Comparison of ENCODE assay signal across 8 cellular contexts in genomic region chr17:30290696-30291570, GRCh38. TPM values are rescaled to one million over a fixed set of nuclear protein-coding genes. Genes with fewer than 3 reads are reported as not detected.
DNase-seq lines count a peak whose midpoint lies in the region; ATAC-seq and TF ChIP-seq lines count a peak whose summit lies in the region.

No MANE protein-coding gene starts in this region.

- no peaks in the 10 kb centered on the region for H3K27me3 Mint-ChIP-seq in activated naive CD4-positive, alpha-beta T cell treated with anti-CD3 and anti-CD28 coated beads, Interleukin-2, amount 10 ng/mL, durations not matched to agents 7 days and 5 days

- peak overlapping the region; percentile 91 for H3K4me3 Mint-ChIP-seq in activated naive CD4-positive, alpha-beta T cell treated with anti-CD3 and anti-CD28 coated beads, Interleukin-2, amount 10 ng/mL, durations not matched to agents 7 days and 5 days

- H2AFZ ChIP-seq in PC-9 = peak overlapping the region; percentile 89

- H3K4me2 ChIP-seq in PC-9 = peak overlapping the region; percentile 90

- no peaks in the 10 kb centered on the region for H3K9me3 Mint-ChIP-seq in activated naive CD4-positive, alpha-beta T cell treated with anti-CD3 and anti-CD28 coated beads, Interleukin-2, amount 10 ng/mL, durations not matched to agents 7 days and 5 days

- H3F3A ChIP-seq in PC-9 (ENCODE audit: insufficient read depth, low read depth) = peaks cover 9% of the 10 kb centered on the region; the same call in 1 of the 2 replicates

- peak; percentile 27 for DNase-seq in NCI-H345 (lab: John Stamatoyannopoulos, UW)
- no peak for DNase-seq in NCI-H345 treated with DMSO at 0.1 percent for 48 hours (lab: John Stamatoyannopoulos, UW; ENCODE audit: unreplicated experiment)
- peak; percentile 45 to 51 for DNase-seq in PC-9
- peak; percentile 42 for DNase-seq in activated naive CD4-positive, alpha-beta T cell treated with anti-CD3 and anti-CD28 coated beads, Interleukin-2, amount 10 ng/mL, durations not matched to agents 7 days and 5 days
- DNase-seq in left cardiac atrium = peak; percentile 57
- peak; percentile 28 to 59 for DNase-seq in psoas muscle
- DNase-seq in NCI-H2196 treated with DMSO at 0.1 percent for 48 hours (lab: John Stamatoyannopoulos, UW; ENCODE audit: unreplicated experiment) = no peak

- TF ChIP-seq CTCF in PC-9 (conservative IDR thresholded peaks at IDR 0.05) (no peak), psoas muscle (IDR thresholded peaks at IDR 0.05) (no peak)

- H3K27me3 ChIP-seq in PC-9 (ENCODE audit: insufficient read depth, low read depth) (no peaks in the 10 kb centered on the region), psoas muscle (ENCODE audit: insufficient read depth in 3 of 3, low read length in 2 of 3) (no peaks in the 10 kb centered on the region)

- H3K36me3 ChIP-seq in PC-9 (ENCODE audit: low read depth) = 0 out of 2 replicates have a peak, but pooled peaks cover 7% of the 10 kb centered on the region
- peaks cover 0 to 43% of the 10 kb centered on the region in 2 donors for H3K36me3 ChIP-seq in psoas muscle (ENCODE audit: insufficient read depth in 1 of 2, low read depth in 1 of 2)

- H3K9me3 ChIP-seq in PC-9 (ENCODE audit: insufficient read depth, low read depth) (no peaks in the 10 kb centered on the region), psoas muscle (no peaks in the 10 kb centered on the region)

- 0 out of 2 replicates have a peak, but pooled peaks cover 4% of the 10 kb centered on the region for H4K20me1 ChIP-seq in PC-9 (ENCODE audit: insufficient read depth)

- H3K4me3 ChIP-seq in PC-9 (peak overlapping the region; percentile 66), psoas muscle (peak overlapping the region; percentile 86)

- H3K9me2 ChIP-seq in PC-9 (ENCODE audit: insufficient read depth) = no peaks in the 10 kb centered on the region

- H3K36me3 Mint-ChIP-seq in activated naive CD4-positive, alpha-beta T cell treated with anti-CD3 and anti-CD28 coated beads, Interleukin-2, amount 10 ng/mL, durations not matched to agents 7 days and 5 days = peaks cover 22% of the 10 kb centered on the region

- ATAC-seq in HG03135 (IDR thresholded peaks at IDR 0.05; ENCODE audit: unreplicated experiment) (peak; percentile 43), left cardiac atrium (peak; percentile 48 to 72), psoas muscle (peak; percentile 53 to 80 (median 68))

- WGBS in psoas muscle, 3 donors = 4% methylated on average over 22 of the region's 22 CpGs

- H3K79me2 ChIP-seq in PC-9 (ENCODE audit: low read depth) = peaks cover 12% of the 10 kb centered on the region

- H3K27ac ChIP-seq in PC-9 = no peak overlapping the region
- peak overlapping the region; percentile 64 for H3K27ac ChIP-seq in psoas muscle

- BruUV-seq in PC-9 (replicated peaks; lab: Mats Ljungman, UMichigan) = TSS peak; percentile 53

- peaks cover 21% of the 10 kb centered on the region for H3K4me1 Mint-ChIP-seq in activated naive CD4-positive, alpha-beta T cell treated with anti-CD3 and anti-CD28 coated beads, Interleukin-2, amount 10 ng/mL, durations not matched to agents 7 days and 5 days

- peaks cover 20% of the 10 kb centered on the region for H3K4me1 ChIP-seq in PC-9 (replicated peaks; ENCODE audit: insufficient read depth)
- H3K4me1 ChIP-seq in psoas muscle = peaks cover 15% of the 10 kb centered on the region

- intact Hi-C loops in PC-9 (cut with micrococcal nuclease; ENCODE audit: unreplicated experiment) = no loop called here
- intact Hi-C loops in left cardiac atrium (cut with DNase I) = loop anchor here in 1 of 2 donors (10.0 kb wide), 1 partner anchor 94 kb away; no protein-coding TSS in a partner anchor
- intact Hi-C loops in psoas muscle (cut with DNase I) = no loop called here

- POLR2A ChIA-PET in PC-9 (lab: Charles Lee; ENCODE audit: unreplicated experiment) = interaction anchor here (0.6 kb wide), 1 partner anchor 145 kb away, joined by 3 read pairs; no protein-coding TSS in a partner anchor

- CTCF ChIA-PET in PC-9 (lab: Charles Lee) = no interaction called here
- CTCF ChIA-PET in activated naive CD4-positive, alpha-beta T cell treated with anti-CD3 and anti-CD28 coated beads, Interleukin-2, amount 10 ng/mL, durations not matched to agents 7 days and 5 days (lab: Charles Lee) = interaction anchor here (0.6 to 2.2 kb wide), 5 partner anchors 40 to 534 kb away, joined by 3 to 24 read pairs (median 3); no protein-coding TSS in a partner anchor

- H3K27ac Mint-ChIP-seq in activated naive CD4-positive, alpha-beta T cell treated with anti-CD3 and anti-CD28 coated beads, Interleukin-2, amount 10 ng/mL, durations not matched to agents 7 days and 5 days = peak overlapping the region; percentile 81

RNA-seq across cellular contexts. Expression of gene BLMH, which starts 0.8 kb away (rescaled TPM):
- 20.7 and 23.4 TPM in 2 replicates for total RNA-seq in PC-9 (2021)
- 10 to 100 TPM; 16.9 to 19.8 TPM for total RNA-seq in left cardiac atrium
- 10 to 100 TPM; 21.2 to 29.2 (median 23.8) TPM for total RNA-seq in psoas muscle
- polyA plus RNA-seq in psoas muscle = 10 to 100 TPM; 17.0 to 33.0 (median 17.6) TPM

RNA-seq across cellular contexts. Expression of gene TMIGD1, which starts 42.9 kb away (rescaled TPM):
- total RNA-seq in PC-9 (2021) (not detected in 2 replicates), left cardiac atrium (not detected), psoas muscle (not detected)
- not detected for polyA plus RNA-seq in psoas muscle

RNA-seq across cellular contexts. Expression of gene SLC6A4, which starts 55.4 kb away (rescaled TPM):
- not detected in 2 replicates for total RNA-seq in PC-9 (2021)
- total RNA-seq in left cardiac atrium = 1 to 10 TPM in 1 of 2 donors, under 1 TPM in 1; 0.12 to 3.8 TPM
- not detected for total RNA-seq in psoas muscle
- polyA plus RNA-seq in psoas muscle = under 1 TPM in 2 of 3 donors, not detected in 1; 0.01 to 0.06 TPM

Comparison
In these comparisons a context has a peak if more than half of its experiments do, and no peak if none do; other contexts are left out.
1. DNase-seq: peak in NCI-H345 (single experiment), PC-9 (2 of 2), activated naive CD4-positive, alpha-beta T cell treated with anti-CD3 and anti-CD28 coated beads, Interleukin-2, amount 10 ng/mL, durations not matched to agents 7 days and 5 days (single experiment), left cardiac atrium (single experiment) and psoas muscle (2 of 2); none in NCI-H345 treated with DMSO at 0.1 percent for 48 hours (single experiment) and NCI-H2196 treated with DMSO at 0.1 percent for 48 hours (single experiment).
2. Peak in every context shown above with its lines, with median percentiles within 50 percentile points of each other: ATAC-seq.